Comparison of ENCODE assay signal across 2 cellular contexts in the genomic region with DNA sequence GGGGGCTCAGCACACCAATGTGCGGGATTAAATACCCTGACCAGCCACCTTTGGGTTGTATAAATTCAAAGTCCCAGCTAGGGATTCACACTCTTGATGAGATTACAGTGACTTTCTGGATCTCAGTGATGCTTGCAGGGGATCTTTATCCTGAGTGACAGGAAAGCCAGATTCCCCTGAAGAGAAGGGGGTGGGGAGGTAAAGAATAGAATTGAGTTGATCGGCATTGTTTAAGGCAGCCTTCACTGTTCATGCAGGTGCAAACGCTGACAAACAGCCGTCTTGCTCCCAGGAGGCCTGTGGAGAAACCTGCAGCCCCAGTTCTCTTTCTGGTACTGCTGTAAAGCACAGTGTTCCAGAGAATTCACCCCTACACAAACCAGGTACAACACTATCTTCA.
TF ChIP-seq lines count a peak whose summit lies in the region.

No MANE protein-coding gene starts in this region.

TF ChIP-seq in GM12878, 131 proteins besides CTCF, POLR2A, EP300 and RAD21 (continued from another document):
- TF ChIP-seq, protein P1, sequence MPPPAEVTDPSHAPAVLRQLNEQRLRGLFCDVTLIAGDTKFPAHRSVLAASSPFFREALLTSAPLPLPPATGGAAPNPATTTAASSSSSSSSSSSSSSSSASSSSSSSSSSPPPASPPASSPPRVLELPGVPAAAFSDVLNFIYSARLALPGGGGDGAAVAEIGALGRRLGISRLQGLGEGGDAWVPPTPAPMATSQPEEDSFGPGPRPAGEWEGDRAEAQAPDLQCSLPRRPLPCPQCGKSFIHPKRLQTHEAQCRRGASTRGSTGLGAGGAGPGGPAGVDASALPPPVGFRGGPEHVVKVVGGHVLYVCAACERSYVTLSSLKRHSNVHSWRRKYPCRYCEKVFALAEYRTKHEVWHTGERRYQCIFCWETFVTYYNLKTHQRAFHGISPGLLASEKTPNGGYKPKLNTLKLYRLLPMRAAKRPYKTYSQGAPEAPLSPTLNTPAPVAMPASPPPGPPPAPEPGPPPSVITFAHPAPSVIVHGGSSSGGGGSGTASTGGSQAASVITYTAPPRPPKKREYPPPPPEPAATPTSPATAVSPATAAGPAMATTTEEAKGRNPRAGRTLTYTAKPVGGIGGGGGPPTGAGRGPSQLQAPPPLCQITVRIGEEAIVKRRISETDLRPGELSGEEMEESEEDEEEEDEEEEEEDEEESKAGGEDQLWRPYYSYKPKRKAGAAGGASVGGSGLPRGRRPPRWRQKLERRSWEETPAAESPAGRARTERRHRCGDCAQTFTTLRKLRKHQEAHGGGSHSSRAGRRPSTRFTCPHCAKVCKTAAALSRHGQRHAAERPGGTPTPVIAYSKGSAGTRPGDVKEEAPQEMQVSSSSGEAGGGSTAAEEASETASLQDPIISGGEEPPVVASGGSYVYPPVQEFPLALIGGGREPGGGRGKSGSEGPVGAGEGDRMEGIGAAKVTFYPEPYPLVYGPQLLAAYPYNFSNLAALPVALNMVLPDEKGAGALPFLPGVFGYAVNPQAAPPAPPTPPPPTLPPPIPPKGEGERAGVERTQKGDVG (CRISPR knock-in tag; IDR thresholded peaks at IDR 0.05) = no peak
- TF ChIP-seq MTA3 (IDR thresholded peaks at IDR 0.05; ENCODE audit: borderline replicate concordance, low read length) = no peak
- no peak for TF ChIP-seq POLR2AphosphoS2 (IDR thresholded peaks at IDR 0.05; ENCODE audit: low read depth, low read length)
- TF ChIP-seq MYC (IDR thresholded peaks at IDR 0.05; ENCODE audit: insufficient read depth, insufficient read length, insufficient replicate concordance, low read length, severe bottlenecking) = no peak
- TF ChIP-seq SUZ12 (IDR thresholded peaks at IDR 0.05; ENCODE audit: unreplicated experiment) = no peak
- TF ChIP-seq RB1 (IDR thresholded peaks at IDR 0.05; ENCODE audit: borderline replicate concordance) = no peak

TF ChIP-seq in neural cell, 6 proteins besides CTCF, POLR2A, EP300 and RAD21 (continued from another document):
- TF ChIP-seq, protein P2, sequence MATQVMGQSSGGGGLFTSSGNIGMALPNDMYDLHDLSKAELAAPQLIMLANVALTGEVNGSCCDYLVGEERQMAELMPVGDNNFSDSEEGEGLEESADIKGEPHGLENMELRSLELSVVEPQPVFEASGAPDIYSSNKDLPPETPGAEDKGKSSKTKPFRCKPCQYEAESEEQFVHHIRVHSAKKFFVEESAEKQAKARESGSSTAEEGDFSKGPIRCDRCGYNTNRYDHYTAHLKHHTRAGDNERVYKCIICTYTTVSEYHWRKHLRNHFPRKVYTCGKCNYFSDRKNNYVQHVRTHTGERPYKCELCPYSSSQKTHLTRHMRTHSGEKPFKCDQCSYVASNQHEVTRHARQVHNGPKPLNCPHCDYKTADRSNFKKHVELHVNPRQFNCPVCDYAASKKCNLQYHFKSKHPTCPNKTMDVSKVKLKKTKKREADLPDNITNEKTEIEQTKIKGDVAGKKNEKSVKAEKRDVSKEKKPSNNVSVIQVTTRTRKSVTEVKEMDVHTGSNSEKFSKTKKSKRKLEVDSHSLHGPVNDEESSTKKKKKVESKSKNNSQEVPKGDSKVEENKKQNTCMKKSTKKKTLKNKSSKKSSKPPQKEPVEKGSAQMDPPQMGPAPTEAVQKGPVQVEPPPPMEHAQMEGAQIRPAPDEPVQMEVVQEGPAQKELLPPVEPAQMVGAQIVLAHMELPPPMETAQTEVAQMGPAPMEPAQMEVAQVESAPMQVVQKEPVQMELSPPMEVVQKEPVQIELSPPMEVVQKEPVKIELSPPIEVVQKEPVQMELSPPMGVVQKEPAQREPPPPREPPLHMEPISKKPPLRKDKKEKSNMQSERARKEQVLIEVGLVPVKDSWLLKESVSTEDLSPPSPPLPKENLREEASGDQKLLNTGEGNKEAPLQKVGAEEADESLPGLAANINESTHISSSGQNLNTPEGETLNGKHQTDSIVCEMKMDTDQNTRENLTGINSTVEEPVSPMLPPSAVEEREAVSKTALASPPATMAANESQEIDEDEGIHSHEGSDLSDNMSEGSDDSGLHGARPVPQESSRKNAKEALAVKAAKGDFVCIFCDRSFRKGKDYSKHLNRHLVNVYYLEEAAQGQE (IDR thresholded peaks at IDR 0.05; ENCODE audit: borderline replicate concordance) = peak; percentile 48
- TF ChIP-seq TAF1 (IDR thresholded peaks at IDR 0.05; ENCODE audit: low read depth) = no peak
- no peak for TF ChIP-seq MXI1 (conservative IDR thresholded peaks at IDR 0.05; ENCODE audit: poor library complexity, severe bottlenecking)
- TF ChIP-seq EZH2 (IDR thresholded peaks at IDR 0.05; ENCODE audit: borderline replicate concordance, insufficient read depth, low read length, poor library complexity, severe bottlenecking) = no peak
